In genomic region chr3:95154775-95155174, GRCh38 we compare ENCODE assay signal across 13 cellular contexts.
A peak's percentile ranks its signal among the peaks of the same experiment; 100 is the strongest.
DNase-seq lines count a peak whose midpoint lies in the region; FAIRE-seq and TF ChIP-seq lines count a peak whose summit lies in the region.
"Had no signal": no experiment of that assay in that cellular context is flagged by ENCODE, and none has a peak within 500 bp of the region (broad histone marks: within the 10 kb centered on the region; RNA-seq: fewer than 3 reads in every experiment).

No MANE protein-coding gene starts in this region.

- H3K27me3 ChIP-seq in bronchial epithelial cell (ENCODE audit: control insufficient read depth, insufficient read depth, low read length), result no peaks in the 10 kb centered on the region

- no peak overlapping the region for H3K4me3 ChIP-seq in bronchial epithelial cell (ENCODE audit: low read depth, low read length)
- H3K4me3 ChIP-seq: skin epidermis had no signal

- FAIRE-seq in bronchial epithelial cell (lab: Jason Lieb, UNC), result no peak
- FAIRE-seq: A204.1 had no signal

- no peak for TF ChIP-seq CTCF in bronchial epithelial cell (IDR thresholded peaks at IDR 0.05; ENCODE audit: insufficient read depth, low read length, severe bottlenecking)

- no peaks in the 10 kb centered on the region for H3K36me3 ChIP-seq in bronchial epithelial cell (ENCODE audit: control insufficient read depth, insufficient read depth, low read length)

- peak; percentile 9 for DNase-seq in DMS153 (lab: John Stamatoyannopoulos, UW)
- DNase-seq in DMS153 treated with DMSO at 0.1 percent for 48 hours (lab: John Stamatoyannopoulos, UW; ENCODE audit: unreplicated experiment), result no peak
- peak; percentile 13 for DNase-seq in OCI-M1 (lab: John Stamatoyannopoulos, UW)
- DNase-seq in bronchial epithelial cell (ENCODE audit: low read depth), result peak; percentile 94
- peak; percentile 76 for DNase-seq in renal cortical epithelial cell (ENCODE audit: low read depth)
- no peak for DNase-seq in occipital lobe (lab: John Stamatoyannopoulos, UW)
- DNase-seq in NCI-H187 (lab: John Stamatoyannopoulos, UW), result no peak
- no peak for DNase-seq in 8988T
- DNase-seq: mesendoderm, NCI-H1048, nucleus accumbens had no signal

Comparison
In these comparisons a context has a peak if more than half of its experiments do, and no peak if none do; other contexts are left out.
1. DNase-seq: peak in DMS153 (single experiment), OCI-M1 (single experiment), bronchial epithelial cell (single experiment) and renal cortical epithelial cell (single experiment); none in DMS153 treated with DMSO at 0.1 percent for 48 hours (single experiment), occipital lobe (single experiment), NCI-H187 (0 of 2) and 8988T (single experiment).